31 cellular contexts compared by ENCODE assay signal in genomic region chr11:8785998-8786397, GRCh38.
"Had no signal": no experiment of that assay in that cellular context is flagged by ENCODE, and none has a peak within 500 bp of the region (broad histone marks: within the 10 kb centered on the region; RNA-seq: fewer than 3 reads in every experiment).

No MANE protein-coding gene starts in this region.

- DNase-seq: activated CD4-positive, alpha-beta memory T cell treated with anti-CD3 and anti-CD28 coated beads, Interleukin-2, amount 10 ng/mL, durations not matched to agents 7 days and 5 days; activated CD4-positive, alpha-beta T cell treated with anti-CD3 and anti-CD28 coated beads for 1 hour; activated CD4-positive, alpha-beta T cell treated with anti-CD3 and anti-CD28 coated beads for 48 hours; activated CD4-positive, CD25-positive, alpha-beta regulatory T cell; activated CD8-positive, alpha-beta memory T cell treated with anti-CD3 and anti-CD28 coated beads for 24 hours; activated CD8-positive, alpha-beta memory T cell treated with anti-CD3 and anti-CD28 coated beads, Interleukin-2, amount 10 ng/mL, durations not matched to agents 7 days and 5 days; activated CD8-positive, alpha-beta memory T cell treated with anti-CD3 and anti-CD28 coated beads, Interleukin-2, amount 50 U/mL, for 48 hours; activated effector memory CD4-positive, alpha-beta T cell treated with Interleukin-2 at 50 U/mL for 16 hours; activated naive CD4-positive, alpha-beta T cell treated with anti-CD3 and anti-CD28 coated beads, Interleukin-2, amount 50 U/mL, for 16 hours; activated naive CD8-positive, alpha-beta T cell treated with anti-CD3 and anti-CD28 coated beads for 36 hours; activated T-cell treated with anti-CD3 and anti-CD28 coated beads, Interleukin-2, amount 50 U/mL, for 48 hours; amniotic stem cell; aorta; brain microvascular endothelial cell; NCI-H1092 treated with DMSO at 0.1 percent for 48 hours; NCI-H1417; NCI-H187 treated with DMSO at 0.1 percent for 48 hours; NCI-H2081; NCI-H2171 treated with DMSO at 0.1 percent for 48 hours; NCI-H226; NCI-H446 treated with DMSO at 0.1 percent for 48 hours; NCI-H524; NK-92 treated with Interleukin-12 subunit alpha and Interleukin-12 subunit beta, amount 100 ng/mL, for 24 hours; PC-3; Right ventricle myocardium superior; SW 1271; T-helper 1 cell; T-helper 2 cell; T-helper 9 cell; WERI-Rb-1 had no signal

- H3K36me3 ChIP-seq: brain microvascular endothelial cell, WERI-Rb-1 had no signal

- H3K27me3 ChIP-seq: brain microvascular endothelial cell had no signal

- H3K27ac ChIP-seq: brain microvascular endothelial cell, KMS-11, WERI-Rb-1 had no signal

- ATAC-seq: activated CD8-positive, alpha-beta memory T cell treated with anti-CD3 and anti-CD28 coated beads, Interleukin-2, amount 10 ng/mL, durations not matched to agents 7 days and 5 days; PC-3 had no signal
